ENCODE assay signal across 12 cellular contexts in genomic region chr13:48660356-48661076, GRCh38. TPM values are rescaled to one million over a fixed set of nuclear protein-coding genes. Genes with fewer than 3 reads are reported as not detected.
DNase-seq lines count a peak whose midpoint lies in the region; ATAC-seq and TF ChIP-seq lines count a peak whose summit lies in the region.
"Had no signal": no experiment of that assay in that cellular context is flagged by ENCODE, and none has a peak within 500 bp of the region (broad histone marks: within the 10 kb centered on the region; RNA-seq: fewer than 3 reads in every experiment).

No MANE protein-coding gene starts in this region.

- ATAC-seq in GM19324 (IDR thresholded peaks at IDR 0.05; ENCODE audit: low FRiP score, unreplicated experiment) (peak; percentile 44), GM23338 (no peak)
- ATAC-seq: activated T-cell treated with anti-CD3 and anti-CD28 coated beads, Interleukin-2, amount 50 U/mL, for 72 hours had no signal

- H3K27ac Mint-ChIP-seq in glutamatergic neuron (ENCODE audit: unreplicated experiment) = peak overlapping the region; percentile 49
- H3K27ac Mint-ChIP-seq in GM23338 = no peak overlapping the region
- H3K27ac Mint-ChIP-seq: T-helper 2 cell treated with Interferon-gamma antibody and Interleukin-4, amounts not matched to agents 5 μg/mL and 100 μg/mL, for 36 hours had no signal

- intact Hi-C loops in spleen (cut with DNase I; ENCODE audit: low total_unique reads) = no loop called here

- no peaks in the 10 kb centered on the region for H3K9me2 ChIP-seq in GM23338 (ENCODE audit: insufficient read depth)

- H4K20me1 ChIP-seq in GM23338 (replicated peaks; ENCODE audit: insufficient read depth) = no peaks in the 10 kb centered on the region

- H2AFZ ChIP-seq in GM23338 = no peak overlapping the region

- WGBS in spleen, 5 donors = 17 to 25% (median 21%) methylated on average over 4 of the region's 4 CpGs

- H3K36me3 ChIP-seq in spleen = no peaks in the 10 kb centered on the region
- no peaks in the 10 kb centered on the region for H3K36me3 ChIP-seq in GM23338 (ENCODE audit: insufficient read depth)

- peak overlapping the region in 1 of 8 donors; percentile 17 for H3K4me3 ChIP-seq in spleen
- no peak overlapping the region for H3K4me3 ChIP-seq in GM23338

- peaks cover 9% of the 10 kb centered on the region for H3K9me3 Mint-ChIP-seq in glutamatergic neuron (ENCODE audit: unreplicated experiment)
- H3K9me3 Mint-ChIP-seq in GM23338 = no peaks in the 10 kb centered on the region

- TF ChIP-seq POLR2A in spleen (IDR thresholded peaks at IDR 0.05) = no peak

- H3K27ac ChIP-seq in spleen (peak overlapping the region; percentile 6 to 80 (median 58)), GM23338 (ENCODE audit: low read depth) (no peak overlapping the region)

- no peak overlapping the region for H3K4me2 ChIP-seq in GM23338

- peaks cover 0 to 27% (median 18%) of the 10 kb centered on the region in 8 donors for H3K9me3 ChIP-seq in spleen

- H3K27me3 ChIP-seq in spleen (replicated peaks in 1 of 7) (no peaks in the 10 kb centered on the region), GM23338 (ENCODE audit: insufficient read depth) (no peaks in the 10 kb centered on the region)

- no peak for TF ChIP-seq CTCF in glutamatergic neuron (IDR thresholded peaks at IDR 0.05; ENCODE audit: partially characterized antibody, unreplicated experiment)
- TF ChIP-seq CTCF in spleen (IDR thresholded peaks at IDR 0.05 in 8 of 11, conservative IDR thresholded peaks at IDR 0.05 in 3 of 11) = no peak
- no peak for TF ChIP-seq CTCF in GM23338 (conservative IDR thresholded peaks at IDR 0.05; ENCODE audit: low read depth in 2 of 2)

- H3K79me2 ChIP-seq in GM23338 (replicated peaks; ENCODE audit: insufficient read depth) = no peaks in the 10 kb centered on the region

- H3K4me3 Mint-ChIP-seq in glutamatergic neuron (ENCODE audit: unreplicated experiment) = no peak overlapping the region
- no peak overlapping the region for H3K4me3 Mint-ChIP-seq in GM23338
- H3K4me3 Mint-ChIP-seq: natural killer cell; T-helper 2 cell treated with Interferon-gamma antibody and Interleukin-4, amounts not matched to agents 5 μg/mL and 100 μg/mL, for 36 hours had no signal

- DNase-seq in Kasumi-1 (lab: John Stamatoyannopoulos, UW) (peak; percentile 83 to 84), glutamatergic neuron (no peak), spleen (no peak), SHP77 (lab: John Stamatoyannopoulos, UW) (no peak), GM23338 (ENCODE audit: low spot score) (no peak), NCI-H146 (lab: John Stamatoyannopoulos, UW) (no peak)
- no peak for DNase-seq in stimulated activated CD4-positive, alpha-beta T cell treated with anti-CD3 and anti-CD28 coated beads, Interleukin-4, amount 100 ng/mL, for 1 hour
- DNase-seq: activated T-cell treated with anti-CD3 and anti-CD28 coated beads, Interleukin-2, amount 50 U/mL, for 72 hours; natural killer cell; NCI-H2171 had no signal

- H3K4me1 ChIP-seq in spleen = peaks cover 0 to 54% (median 8%) of the 10 kb centered on the region in 6 donors
- no peaks in the 10 kb centered on the region for H3K4me1 ChIP-seq in GM23338 (ENCODE audit: insufficient read depth)

- H3K4me1 Mint-ChIP-seq in glutamatergic neuron (ENCODE audit: low read depth, unreplicated experiment) = peaks cover 34% of the 10 kb centered on the region
- no peaks in the 10 kb centered on the region for H3K4me1 Mint-ChIP-seq in GM23338

- peaks cover 10% of the 10 kb centered on the region for H3K36me3 Mint-ChIP-seq in glutamatergic neuron (ENCODE audit: unreplicated experiment)
- no peaks in the 10 kb centered on the region for H3K36me3 Mint-ChIP-seq in GM23338 (ENCODE audit: low read depth)

- H3F3A ChIP-seq in GM23338 (replicated peaks; ENCODE audit: low read depth) = no peaks in the 10 kb centered on the region

- H3K27me3 Mint-ChIP-seq in glutamatergic neuron (ENCODE audit: unreplicated experiment) (peaks cover 4% of the 10 kb centered on the region), GM23338 (ENCODE audit: insufficient read depth, low read depth, poor library complexity) (peaks cover 2% of the 10 kb centered on the region)

TF ChIP-seq in GM23338, 12 proteins besides CTCF, POLR2A, EP300 and RAD21:
- no peak for TF ChIP-seq EZH2phosphoT487 (IDR thresholded peaks at IDR 0.05; ENCODE audit: unreplicated experiment)
- TF ChIP-seq, protein P1, sequence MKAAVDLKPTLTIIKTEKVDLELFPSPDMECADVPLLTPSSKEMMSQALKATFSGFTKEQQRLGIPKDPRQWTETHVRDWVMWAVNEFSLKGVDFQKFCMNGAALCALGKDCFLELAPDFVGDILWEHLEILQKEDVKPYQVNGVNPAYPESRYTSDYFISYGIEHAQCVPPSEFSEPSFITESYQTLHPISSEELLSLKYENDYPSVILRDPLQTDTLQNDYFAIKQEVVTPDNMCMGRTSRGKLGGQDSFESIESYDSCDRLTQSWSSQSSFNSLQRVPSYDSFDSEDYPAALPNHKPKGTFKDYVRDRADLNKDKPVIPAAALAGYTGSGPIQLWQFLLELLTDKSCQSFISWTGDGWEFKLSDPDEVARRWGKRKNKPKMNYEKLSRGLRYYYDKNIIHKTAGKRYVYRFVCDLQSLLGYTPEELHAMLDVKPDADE (IDR thresholded peaks at IDR 0.05) = no peak
- TF ChIP-seq JUNB (IDR thresholded peaks at IDR 0.05; ENCODE audit: unreplicated experiment) = no peak
- no peak for TF ChIP-seq POLR2AphosphoS5 (IDR thresholded peaks at IDR 0.05; ENCODE audit: low read depth)
- no peak for TF ChIP-seq EZH2 (IDR thresholded peaks at IDR 0.05; ENCODE audit: low read depth, unreplicated experiment)
- TF ChIP-seq REST (IDR thresholded peaks at IDR 0.05; ENCODE audit: unreplicated experiment) = no peak
- no peak for TF ChIP-seq ZNF114 (CRISPR knock-in tag; IDR thresholded peaks at IDR 0.05)

RNA-seq across cellular contexts. Expression of gene CYSLTR2, which starts 6.8 kb away (rescaled TPM):
- total RNA-seq in glutamatergic neuron (ENCODE audit: unreplicated experiment) (4.9 TPM), spleen (1 to 10 TPM; 5.0 to 8.3 (median 6.3) TPM)
- polyA plus RNA-seq in spleen (1 to 10 TPM in 1 of 3 donors, under 1 TPM in 2; 0.61 to 1.3 (median 0.98) TPM), GM23338 (2016; fragmentation: Nextera tagmentation; extraction: Ambion mirVana) (not detected in 2 replicates)
- not detected in 2 replicates for total RNA-seq in GM23338 (2014; rRNA removed; shearing (Covaris generic))

Comparison
In these comparisons a context has a peak if more than half of its experiments do, and no peak if none do; other contexts are left out.
1. DNase-seq: peak in Kasumi-1 (2 of 2); none in glutamatergic neuron (single experiment), spleen (single experiment), SHP77 (0 of 2), stimulated activated CD4-positive, alpha-beta T cell treated with anti-CD3 and anti-CD28 coated beads, Interleukin-4, amount 100 ng/mL, for 1 hour (single experiment), GM23338 (single experiment) and NCI-H146 (single experiment).